ENCODE assay signal across 9 cellular contexts in genomic region chr22:31089101-31090100, GRCh38. TPM values are rescaled to one million over a fixed set of nuclear protein-coding genes. Genes with fewer than 3 reads are reported as not detected.
DNase-seq lines count a peak whose midpoint lies in the region; ATAC-seq and TF ChIP-seq lines count a peak whose summit lies in the region.
"Had no signal": no experiment of that assay in that cellular context is flagged by ENCODE, and none has a peak within 500 bp of the region (broad histone marks: within the 10 kb centered on the region; RNA-seq: fewer than 3 reads in every experiment).

No MANE protein-coding gene starts in this region.

- peak; percentile 84 for TF ChIP-seq CTCF in chondrocyte (IDR thresholded peaks at IDR 0.05)

- DNase-seq in 8988T (peak; percentile 85), G401 (ENCODE audit: low spot score) (peak; percentile 49), OCI-M1 (lab: John Stamatoyannopoulos, UW) (peak; percentile 58), chondrocyte (ENCODE audit: low spot score) (no peak), lung microvascular endothelial cell (ENCODE audit: low read depth in 2 of 2) (peak; percentile 56 to 60)

- no peaks in the 10 kb centered on the region for H3K27me3 Mint-ChIP-seq in chondrocyte (ENCODE audit: low read depth)
- H3K27me3 Mint-ChIP-seq: central memory CD8-positive, alpha-beta T cell had no signal

- no peak overlapping the region for H3K27ac Mint-ChIP-seq in chondrocyte (ENCODE audit: unreplicated experiment)

- peaks cover 6% of the 10 kb centered on the region for H3K36me3 Mint-ChIP-seq in chondrocyte (ENCODE audit: low read depth)

- ATAC-seq in HG02885 (IDR thresholded peaks at IDR 0.05; ENCODE audit: poor library complexity, unreplicated experiment) (no peak), HG03439 (IDR thresholded peaks at IDR 0.05; ENCODE audit: unreplicated experiment) (no peak), GM18873 (IDR thresholded peaks at IDR 0.05; ENCODE audit: low FRiP score, unreplicated experiment) (no peak)

- in situ Hi-C loops in G401 (cut with HindIII; ENCODE audit: low sequenced_read_pairs), result no loop called here

- H3K4me3 Mint-ChIP-seq in chondrocyte (ENCODE audit: unreplicated experiment), result no peak overlapping the region
- H3K4me3 Mint-ChIP-seq: central memory CD8-positive, alpha-beta T cell had no signal

- H3K9me3 Mint-ChIP-seq in chondrocyte (ENCODE audit: low read depth), result no peaks in the 10 kb centered on the region
- H3K9me3 Mint-ChIP-seq: central memory CD8-positive, alpha-beta T cell had no signal

- H3K4me1 Mint-ChIP-seq in chondrocyte (ENCODE audit: low read depth), result peaks cover 5% of the 10 kb centered on the region

RNA-seq across cellular contexts. Expression of gene SMTN, which starts 8.3 kb away (rescaled TPM):
- total RNA-seq in G401 (2014; rRNA removed; shearing (Covaris generic)), result 27.9 and 38.9 TPM in 2 replicates
- total RNA-seq in chondrocyte, result 37.9 to 58.1 TPM (median 47.2 TPM) in 3 replicates
- total RNA-seq in lung microvascular endothelial cell, result 93.1 and 180 TPM in 2 replicates

RNA-seq across cellular contexts. Expression of gene SELENOM, which starts 18.0 kb away (rescaled TPM):
- total RNA-seq in G401 (2014; rRNA removed; shearing (Covaris generic)), result 55.1 and 115 TPM in 2 replicates
- 200 to 228 TPM (median 217 TPM) in 3 replicates for total RNA-seq in chondrocyte
- total RNA-seq in lung microvascular endothelial cell, result 10.3 and 21.8 TPM in 2 replicates

RNA-seq across cellular contexts. Expression of gene INPP5J, which starts 33.4 kb away (rescaled TPM):
- total RNA-seq in G401 (2014; rRNA removed; shearing (Covaris generic)), result 0.74 and 3.0 TPM in 2 replicates
- 3.5 to 5.9 TPM (median 5.2 TPM) in 3 replicates for total RNA-seq in chondrocyte
- under 0.01 TPM in 2 replicates for total RNA-seq in lung microvascular endothelial cell

RNA-seq across cellular contexts. Expression of gene PLA2G3, which starts 50.9 kb away (rescaled TPM):
- 4.4 and 4.9 TPM in 2 replicates for total RNA-seq in G401 (2014; rRNA removed; shearing (Covaris generic))
- 0.07 to 0.13 TPM in 2 of 3 replicates, not detected in the other for total RNA-seq in chondrocyte
- total RNA-seq in lung microvascular endothelial cell, result not detected in 2 replicates
